In genomic region chr2:96233880-96234316, GRCh38 we compare ENCODE assay signal across 9 cellular contexts. TPM values are rescaled to one million over a fixed set of nuclear protein-coding genes. Genes with fewer than 3 reads are reported as not detected.
DNase-seq lines count a peak whose midpoint lies in the region; ATAC-seq, FAIRE-seq and TF ChIP-seq lines count a peak whose summit lies in the region.
"Had no signal": no experiment of that assay in that cellular context is flagged by ENCODE, and none has a peak within 500 bp of the region (broad histone marks: within the 10 kb centered on the region; RNA-seq: fewer than 3 reads in every experiment).

No MANE protein-coding gene starts in this region.

- CTCF ChIA-PET in K562 (lab: Yijun Ruan, JAX; ENCODE audit: low intra/inter-chr PET ratio) = no interaction called here

- POLR2A ChIA-PET in K562 (lab: Yijun Ruan, JAX) = interaction anchor here (0.8 to 1.8 kb wide), 4 partner anchors 9 to 27 kb away, joined by 3 to 7 read pairs (median 4); partner anchors contain the start of gene STARD7

- no peak overlapping the region for H3K27ac ChIP-seq in K562 (ENCODE audit: extremely low read depth, low read depth, low read length)

- no peak overlapping the region for H3K4me3 ChIP-seq in K562

- no peaks in the 10 kb centered on the region for H3K9me3 ChIP-seq in K562 (replicated peaks; ENCODE audit: control insufficient read depth, insufficient read depth, low read depth, low read length)

- no peak for TF ChIP-seq RAD21 in K562 (CRISPR knock-in tag; conservative IDR thresholded peaks at IDR 0.05 in 1 of 2, IDR thresholded peaks at IDR 0.05 in 1 of 2)

- no peak for TF ChIP-seq EP300 in K562 (IDR thresholded peaks at IDR 0.05; ENCODE audit: low read length)

- no peak for TF ChIP-seq POLR2A in K562 (conservative IDR thresholded peaks at IDR 0.05)

- WGBS in K562 (ENCODE audit: insufficient coverage, low coverage, missing lambda C conversion rate) = 68% methylated on average over 4 of the region's 4 CpGs

- peak in 1 of 3 experiments; percentile 47; a peak in 2 of 6 replicates for TF ChIP-seq CTCF in K562 (IDR thresholded peaks at IDR 0.05 in 2 of 3, conservative IDR thresholded peaks at IDR 0.05 in 1 of 3; ENCODE audit: insufficient read depth in 2 of 3, low read depth in 1 of 3, low read length in 3 of 3)

- peak; percentile 89 for ATAC-seq in GM18502 (IDR thresholded peaks at IDR 0.05; ENCODE audit: poor library complexity, unreplicated experiment)
- ATAC-seq in GM21515 (IDR thresholded peaks at IDR 0.05; ENCODE audit: unreplicated experiment) = peak; percentile 82
- peak; percentile 96 for ATAC-seq in HG03354 (IDR thresholded peaks at IDR 0.05; ENCODE audit: poor library complexity, severe bottlenecking, unreplicated experiment)
- peak; percentile 53 for ATAC-seq in K562
- ATAC-seq: HepG2 had no signal

- H3K4me1 ChIP-seq in K562 (replicated peaks in 1 of 2; ENCODE audit: control insufficient read depth in 2 of 2, insufficient read depth in 2 of 2, low read length in 2 of 2) = no peaks in the 10 kb centered on the region

- BruUV-seq in K562 (replicated peaks; lab: Mats Ljungman, UMichigan) = no TSS peak

- no peaks in the 10 kb centered on the region for H3K79me2 ChIP-seq in K562 (ENCODE audit: control insufficient read depth, insufficient read depth, low read length)

- in situ Hi-C loops in K562 (cut with MboI) = no loop called here

- H3K9ac ChIP-seq in K562 (ENCODE audit: insufficient read depth in 1 of 2, low read depth in 2 of 2, low read length in 2 of 2) = no peak overlapping the region; a peak in 1 of 4 replicates

- DNase-seq in K562 (ENCODE audit: extremely low read depth in 1 of 4, low spot score in 3 of 4) = peak in 1 of 4 experiments; percentile 7
- no peak for DNase-seq in kidney tubule cell (ENCODE audit: low spot score)
- no peak for DNase-seq in stimulated activated CD4-positive, alpha-beta T cell treated with anti-CD3 and anti-CD28 coated beads, Interleukin-2, amount 100 ng/mL, for 24 hours
- no peak for DNase-seq in AML-193 (lab: John Stamatoyannopoulos, UW)
- DNase-seq in RCC 7860 (ENCODE audit: low spot score) = no peak

- H3K36me3 ChIP-seq in K562 (ENCODE audit: control insufficient read depth, insufficient read depth, low read length) = peaks cover 3% of the 10 kb centered on the region; the same call in 1 of the 3 replicates

- no peaks in the 10 kb centered on the region for H3K27me3 ChIP-seq in K562 (ENCODE audit: control insufficient read depth in 2 of 2, insufficient read depth in 2 of 2, low read length in 2 of 2)

- intact Hi-C loops in K562 (cut with micrococcal nuclease) = no loop called here

- no peak overlapping the region for H2AFZ ChIP-seq in K562 (ENCODE audit: low read depth, low read length)

- no peaks in the 10 kb centered on the region for H4K20me1 ChIP-seq in K562 (replicated peaks; ENCODE audit: control insufficient read depth, insufficient read depth, low read length)

- peaks cover 3% of the 10 kb centered on the region for H3K9me1 ChIP-seq in K562 (ENCODE audit: control insufficient read depth, insufficient read depth, low read length)

- FAIRE-seq in K562 (lab: Jason Lieb, UNC) (no peak), RCC 7860 (lab: Jason Lieb, UNC) (no peak)
- FAIRE-seq: HepG2 had no signal

- H3K4me2 ChIP-seq in K562 (ENCODE audit: insufficient read depth, low read length) = no peak overlapping the region

TF ChIP-seq in K562, 482 proteins besides CTCF, POLR2A, EP300 and RAD21:
- TF ChIP-seq HLTF (IDR thresholded peaks at IDR 0.05) (no peak), HSF4 (CRISPR knock-in tag; IDR thresholded peaks at IDR 0.05; ENCODE audit: borderline replicate concordance) (no peak), FOXO4 (CRISPR knock-in tag; IDR thresholded peaks at IDR 0.05) (no peak)

RNA-seq across cellular contexts. Expression of gene STARD7, which starts 25.3 kb away (rescaled TPM):
- total RNA-seq in K562 (2011; cell fraction: chromatin; rRNA removed; ENCODE audit: low replicate concordance) = 162 and 181 TPM in 2 replicates
- 102 and 117 TPM in 2 replicates for total RNA-seq in K562 (2011; cell fraction: nucleolus; rRNA removed)
- 122 and 139 TPM in 2 replicates for total RNA-seq in K562 (2011; cell fraction: nucleoplasm; rRNA removed)
- total RNA-seq in K562 (2014; rRNA removed) (147 and 306 TPM in 2 replicates), K562 (2014; rRNA removed; fragmentation: Illumina TruSeq; extraction: Trizol) (173 and 193 TPM in 2 replicates), K562 (2015; rRNA removed; fragmentation: Illumina TruSeq; extraction: Trizol) (170 and 173 TPM in 2 replicates), K562 (2021) (192 and 196 TPM in 2 replicates)
- polyA plus RNA-seq in K562 (2011; rRNA removed) (95.3 and 108 TPM in 2 replicates), K562 (2014; fragmentation: Illumina TruSeq; extraction: Trizol) (136 and 145 TPM in 2 replicates), K562 (2014; fragmentation: Nextera tagmentation; extraction: Ambion mirVana) (100 to 1,000 TPM in 1 of 2 experiments, 10 to 100 TPM in 1; 90.9 to 140 TPM), K562 (2014; rRNA removed) (103 and 122 TPM in 2 replicates)
- 41.7 and 76.2 TPM in 2 replicates for polyA plus RNA-seq in K562 (2011; cell fraction: cytosol; rRNA removed)
- polyA plus RNA-seq in K562 (2011; cell fraction: nucleus; rRNA removed) = 118 and 127 TPM in 2 replicates
- 80.3 and 106 TPM in 2 replicates for polyA plus RNA-seq in K562 (2012)
- 143 and 146 TPM in 2 replicates for polyA minus RNA-seq in K562 (2011; rRNA and poly(A)+ RNA removed)
- polyA minus RNA-seq in K562 (2011; cell fraction: cytosol; rRNA and poly(A)+ RNA removed) = 72.4 and 78.6 TPM in 2 replicates
- polyA minus RNA-seq in K562 (2011; cell fraction: nucleus; rRNA and poly(A)+ RNA removed) = 76.7 and 83.3 TPM in 2 replicates

RNA-seq across cellular contexts. Expression of gene TMEM127, which starts 31.9 kb away (rescaled TPM):
- total RNA-seq in K562 (2011; cell fraction: chromatin; rRNA removed; ENCODE audit: low replicate concordance) = 14.6 and 42.7 TPM in 2 replicates
- total RNA-seq in K562 (2011; cell fraction: nucleolus; rRNA removed) = 18.6 and 25.2 TPM in 2 replicates
- 23.5 and 33.2 TPM in 2 replicates for total RNA-seq in K562 (2011; cell fraction: nucleoplasm; rRNA removed)
- total RNA-seq in K562 (2014; rRNA removed) (7.2 and 9.8 TPM in 2 replicates), K562 (2014; rRNA removed; fragmentation: Illumina TruSeq; extraction: Trizol) (6.7 and 6.8 TPM in 2 replicates), K562 (2015; rRNA removed; fragmentation: Illumina TruSeq; extraction: Trizol) (10.3 and 10.7 TPM in 2 replicates), K562 (2021) (18.6 and 20.0 TPM in 2 replicates)
- polyA plus RNA-seq in K562 (2011; rRNA removed) (10.9 and 16.6 TPM in 2 replicates), K562 (2014; fragmentation: Illumina TruSeq; extraction: Trizol) (16.6 and 17.4 TPM in 2 replicates), K562 (2014; fragmentation: Nextera tagmentation; extraction: Ambion mirVana) (1 to 10 TPM; 1.7 to 2.0 TPM), K562 (2014; rRNA removed) (9.9 and 10.8 TPM in 2 replicates)
- polyA plus RNA-seq in K562 (2011; cell fraction: cytosol; rRNA removed) = 10.1 and 20.0 TPM in 2 replicates
- polyA plus RNA-seq in K562 (2011; cell fraction: nucleus; rRNA removed) = 8.0 and 10.8 TPM in 2 replicates
- 14.1 and 20.7 TPM in 2 replicates for polyA plus RNA-seq in K562 (2012)
- polyA minus RNA-seq in K562 (2011; rRNA and poly(A)+ RNA removed) = 12.4 and 14.8 TPM in 2 replicates
- 8.3 and 14.1 TPM in 2 replicates for polyA minus RNA-seq in K562 (2011; cell fraction: cytosol; rRNA and poly(A)+ RNA removed)
- polyA minus RNA-seq in K562 (2011; cell fraction: nucleus; rRNA and poly(A)+ RNA removed) = 4.8 and 7.8 TPM in 2 replicates

RNA-seq across cellular contexts. Expression of gene CIAO1, which starts 32.1 kb away (rescaled TPM):
- total RNA-seq in K562 (2011; cell fraction: chromatin; rRNA removed; ENCODE audit: low replicate concordance) = 65.3 and 99.0 TPM in 2 replicates
- total RNA-seq in K562 (2011; cell fraction: nucleolus; rRNA removed) = 78.5 and 85.1 TPM in 2 replicates
- total RNA-seq in K562 (2011; cell fraction: nucleoplasm; rRNA removed) = 62.5 and 66.0 TPM in 2 replicates
- 121 and 182 TPM in 2 replicates for total RNA-seq in K562 (2014; rRNA removed)
- total RNA-seq in K562 (2014; rRNA removed; fragmentation: Illumina TruSeq; extraction: Trizol) = 64.7 and 78.7 TPM in 2 replicates
- total RNA-seq in K562 (2015; rRNA removed; fragmentation: Illumina TruSeq; extraction: Trizol) = 85.4 and 89.7 TPM in 2 replicates
- 92.8 and 94.3 TPM in 2 replicates for total RNA-seq in K562 (2021)
- 102 and 122 TPM in 2 replicates for polyA plus RNA-seq in K562 (2011; rRNA removed)
- 151 and 245 TPM in 2 replicates for polyA plus RNA-seq in K562 (2011; cell fraction: cytosol; rRNA removed)
- polyA plus RNA-seq in K562 (2011; cell fraction: nucleus; rRNA removed) = 122 and 181 TPM in 2 replicates
- polyA plus RNA-seq in K562 (2012) = 74.5 and 74.6 TPM in 2 replicates
- polyA plus RNA-seq in K562 (2014; fragmentation: Illumina TruSeq; extraction: Trizol) = 94.2 and 104 TPM in 2 replicates
- polyA plus RNA-seq in K562 (2014; fragmentation: Nextera tagmentation; extraction: Ambion mirVana) = 10 to 100 TPM; 11.4 to 19.2 TPM
- 145 and 156 TPM in 2 replicates for polyA plus RNA-seq in K562 (2014; rRNA removed)
- polyA minus RNA-seq in K562 (2011; rRNA and poly(A)+ RNA removed) = 72.8 and 90.4 TPM in 2 replicates
- polyA minus RNA-seq in K562 (2011; cell fraction: cytosol; rRNA and poly(A)+ RNA removed) = 30.5 and 44.8 TPM in 2 replicates
- 45.0 and 45.4 TPM in 2 replicates for polyA minus RNA-seq in K562 (2011; cell fraction: nucleus; rRNA and poly(A)+ RNA removed)
